22 cellular contexts compared by ENCODE assay signal in the genomic region with DNA sequence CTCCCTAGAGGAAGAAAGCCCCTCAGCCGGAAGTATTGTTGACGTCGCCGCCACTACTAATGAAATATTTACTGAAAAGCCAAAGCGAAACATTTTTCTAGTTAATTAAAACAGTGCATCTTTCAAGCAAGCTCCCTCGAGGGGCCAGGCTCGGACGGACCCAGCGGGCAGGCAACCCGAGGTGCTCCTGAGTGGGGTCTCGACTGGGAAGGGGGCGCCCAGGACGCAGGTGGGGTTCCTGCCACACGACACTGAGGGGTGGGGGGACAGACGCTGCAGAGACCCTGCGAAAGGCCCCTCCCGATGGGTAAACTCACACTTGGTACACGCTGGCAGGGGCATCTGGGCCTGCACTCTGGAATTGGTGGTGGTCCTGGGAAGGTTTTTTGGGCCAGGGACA.
"Had no signal": no experiment of that assay in that cellular context is flagged by ENCODE, and none has a peak within 500 bp of the region (broad histone marks: within the 10 kb centered on the region; RNA-seq: fewer than 3 reads in every experiment).

No MANE protein-coding gene starts in this region.

- H3K27ac ChIP-seq: RWPE1, SJCRH30 had no signal

- H3K4me3 ChIP-seq: MG63, SJCRH30 had no signal

- H3K9me3 ChIP-seq: MG63, SJCRH30 had no signal

- ATAC-seq: PC-3, SK-N-SH treated with all-trans-retinoic acid at 6 μM for 48 hours had no signal

- DNase-seq: IMR-90, Karpas-422, KG1, MG63, NCI-H1092, NCI-H1105 treated with DMSO at 0.1 percent for 48 hours, NCI-H1417 treated with DMSO at 0.1 percent for 48 hours, NCI-H146, NCI-H1694 treated with DMSO at 0.1 percent for 48 hours, NCI-H1930, NCI-H2081, NCI-H2107, NCI-H2227 treated with DMSO at 0.1 percent for 48 hours, NCI-H510A, NCI-H524 treated with DMSO at 0.1 percent for 48 hours, NCI-H69, NCI-H774, PC-3, SHP77 treated with DMSO at 0.1 percent for 48 hours, SJCRH30 had no signal

- H3K4me1 ChIP-seq: SJCRH30 had no signal

- H3K27me3 ChIP-seq: MG63, SJCRH30 had no signal

- H3K36me3 ChIP-seq: MG63, SJCRH30 had no signal
